In genomic region chr1:225428066-225428878, GRCh38 we compare ENCODE assay signal across 1 cellular context.
TF ChIP-seq lines count a peak whose summit lies in the region.

No MANE protein-coding gene starts in this region.

TF ChIP-seq in K562, 482 proteins besides CTCF, POLR2A, EP300 and RAD21 (continued from another document and continues in another):
- TF ChIP-seq IRF9 (tag; IDR thresholded peaks at IDR 0.05) (no peak), SMAD3 (CRISPR knock-in tag; conservative IDR thresholded peaks at IDR 0.05) (no peak), CUX1 (CRISPR knock-in tag; IDR thresholded peaks at IDR 0.05) (peak; percentile 86; the same call in 1 of the 2 replicates), ZNF165 (CRISPR knock-in tag; IDR thresholded peaks at IDR 0.05; ENCODE audit: borderline replicate concordance) (0 out of 2 replicates have a peak, but pooled peaks have one; percentile 21), ZNF134 (CRISPR knock-in tag; conservative IDR thresholded peaks at IDR 0.05) (no peak), SP2 (IDR thresholded peaks at IDR 0.05; ENCODE audit: extremely low read depth, low read depth, low read length, poor library complexity, severe bottlenecking) (peak; percentile 49), TAF9B (IDR thresholded peaks at IDR 0.05; ENCODE audit: partially characterized antibody) (peak; percentile 63), SMARCA5 (IDR thresholded peaks at IDR 0.05) (no peak), PREB (CRISPR knock-in tag; IDR thresholded peaks at IDR 0.05) (no peak; the same call in 1 of the 2 replicates), HDAC6 (IDR thresholded peaks at IDR 0.05; ENCODE audit: low read depth, low read length) (no peak), VEZF1 (CRISPR knock-in tag; IDR thresholded peaks at IDR 0.05) (peak; percentile 99), TAF15 (IDR thresholded peaks at IDR 0.05; ENCODE audit: low read depth, low read length) (no peak), XRCC3 (IDR thresholded peaks at IDR 0.05) (no peak), DEAF1 (CRISPR knock-in tag; IDR thresholded peaks at IDR 0.05) (no peak), SNRNP70 (optimal IDR thresholded peaks at IDR 0.05; ENCODE audit: low read depth, low read length) (no peak), SPI1 (IDR thresholded peaks at IDR 0.05; ENCODE audit: borderline replicate concordance, low read depth, low read length) (no peak), SAP30 (IDR thresholded peaks at IDR 0.05; ENCODE audit: borderline replicate concordance, insufficient read depth, low read depth, low read length, poor library complexity, severe bottlenecking) (no peak), PYGO2 (tag; IDR thresholded peaks at IDR 0.05) (peak; percentile 32; the same call in 1 of the 2 replicates), SAFB (IDR thresholded peaks at IDR 0.05; ENCODE audit: borderline replicate concordance, low read depth, low read length) (peak; percentile 12; the same call in 1 of the 2 replicates), NCOA6 (IDR thresholded peaks at IDR 0.05) (peak; percentile 35; the same call in 1 of the 2 replicates), SIN3B (IDR thresholded peaks at IDR 0.05; ENCODE audit: low read depth) (no peak; the same call in 1 of the 2 replicates), ZBTB12 (CRISPR knock-in tag; IDR thresholded peaks at IDR 0.05) (no peak), BCL6 (CRISPR knock-in tag; IDR thresholded peaks at IDR 0.05) (no peak), YBX1 (IDR thresholded peaks at IDR 0.05) (no peak), ETV5 (CRISPR knock-in tag; IDR thresholded peaks at IDR 0.05; ENCODE audit: low read depth) (no peak), PBX2 (CRISPR knock-in tag; IDR thresholded peaks at IDR 0.05; ENCODE audit: low read depth) (no peak), PBX2 (tag; conservative IDR thresholded peaks at IDR 0.05; ENCODE audit: low read depth) (no peak), MIER1 (IDR thresholded peaks at IDR 0.05; ENCODE audit: low read depth) (peak; percentile 69; the same call in 1 of the 2 replicates), TRIM25 (IDR thresholded peaks at IDR 0.05; ENCODE audit: borderline replicate concordance) (no peak), POLR2H (tag; IDR thresholded peaks at IDR 0.05; ENCODE audit: low read depth) (peak; percentile 79; the same call in 1 of the 2 replicates), MEF2D (tag; conservative IDR thresholded peaks at IDR 0.05; ENCODE audit: low read depth) (peak; percentile 52; the same call in 1 of the 2 replicates), RBM14 (IDR thresholded peaks at IDR 0.05; ENCODE audit: borderline replicate concordance, insufficient read depth, low read depth, low read length) (no peak), NCOA4 (IDR thresholded peaks at IDR 0.05; ENCODE audit: partially characterized antibody) (no peak), FUS (optimal IDR thresholded peaks at IDR 0.05; ENCODE audit: low read depth, low read length) (no peak), POU5F1 (IDR thresholded peaks at IDR 0.05; ENCODE audit: borderline replicate concordance, low read depth, low read length, partially characterized antibody) (no peak), PHB (CRISPR knock-in tag; IDR thresholded peaks at IDR 0.05) (no peak), ZNF140 (CRISPR knock-in tag; IDR thresholded peaks at IDR 0.05) (no peak), CBFB (CRISPR knock-in tag; IDR thresholded peaks at IDR 0.05) (no peak), ZSCAN29 (IDR thresholded peaks at IDR 0.05) (peak; percentile 80), ZNF584 (CRISPR knock-in tag; IDR thresholded peaks at IDR 0.05; ENCODE audit: low read depth) (peak; percentile 78), CGGBP1 (CRISPR knock-in tag; IDR thresholded peaks at IDR 0.05) (no peak), ZNF316 (IDR thresholded peaks at IDR 0.05) (peak; percentile 100), ZFP91 (CRISPR knock-in tag; IDR thresholded peaks at IDR 0.05) (peak; percentile 62; the same call in 1 of the 2 replicates), PRPF4 (IDR thresholded peaks at IDR 0.05; ENCODE audit: insufficient read depth, low read depth, low read length, poor library complexity, severe bottlenecking) (no peak)
